ENCODE assay signal across 16 cellular contexts in the genomic region with DNA sequence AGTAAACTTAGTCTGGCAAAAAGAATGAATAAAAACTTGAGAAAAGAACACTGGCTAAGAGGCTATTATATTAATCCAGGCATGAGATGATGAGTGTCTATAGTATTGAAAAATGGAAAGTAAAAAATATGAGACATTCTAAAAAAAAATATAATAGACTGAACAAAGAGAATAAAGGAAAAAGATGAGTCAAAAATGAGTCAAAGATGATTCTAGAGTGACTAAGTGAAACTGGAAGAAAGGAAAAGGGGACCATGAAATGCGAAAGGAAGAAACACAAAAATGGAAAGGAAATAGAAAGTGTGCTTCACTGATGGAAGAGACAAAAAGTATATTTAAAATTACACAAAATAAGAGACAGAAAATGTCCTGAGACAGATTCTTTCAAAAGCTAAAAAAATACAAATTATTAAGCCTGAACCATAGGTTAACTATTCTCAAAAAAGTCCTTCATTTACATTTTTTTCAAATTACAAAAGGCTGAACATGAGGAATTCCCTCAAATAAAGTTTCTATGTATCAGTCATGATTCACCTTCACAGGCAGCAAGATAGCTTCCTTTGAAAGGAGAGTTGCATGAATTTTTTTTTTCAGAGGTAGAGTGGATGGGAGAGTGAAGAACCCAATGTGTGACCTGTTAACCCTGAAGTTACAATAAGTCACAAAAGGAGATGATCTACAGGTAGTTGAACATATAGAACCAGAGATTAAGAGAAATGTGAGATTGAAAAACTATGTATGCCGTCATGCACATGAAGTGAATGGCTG.
DNase-seq lines count a peak whose midpoint lies in the region; ATAC-seq and TF ChIP-seq lines count a peak whose summit lies in the region.
"Had no signal": no experiment of that assay in that cellular context is flagged by ENCODE, and none has a peak within 500 bp of the region (broad histone marks: within the 10 kb centered on the region; RNA-seq: fewer than 3 reads in every experiment).

No MANE protein-coding gene starts in this region.

- no peak overlapping the region for H2AK9ac ChIP-seq in IMR-90 (replicated peaks; ENCODE audit: low read depth, low read length, poor library complexity)

- H3K27ac ChIP-seq in IMR-90 (ENCODE audit: insufficient read depth, low read length), result no peak overlapping the region
- H3K27ac ChIP-seq in thyroid gland, result no peak overlapping the region
- H3K27ac ChIP-seq: BLaER1 treated with 17β-estradiol and CSF1 and Interleukin-3, amounts not matched to agents 10 nM and 100 nM; left ventricle myocardium inferior had no signal

- H4K91ac ChIP-seq in IMR-90 (ENCODE audit: insufficient read depth, low read depth, low read length), result no peak overlapping the region

- H4K8ac ChIP-seq in IMR-90 (ENCODE audit: low read depth in 2 of 2, low read length in 2 of 2), result no peak overlapping the region

- H3K23ac ChIP-seq in IMR-90 (ENCODE audit: low read depth, low read length), result no peak overlapping the region

- TF ChIP-seq POLR2A in IMR-90 (IDR thresholded peaks at IDR 0.05; ENCODE audit: low read depth, low read length) (no peak), thyroid gland (IDR thresholded peaks at IDR 0.05) (no peak)

- no peaks in the 10 kb centered on the region for H4K20me1 ChIP-seq in IMR-90 (ENCODE audit: insufficient read depth, low read length)
- H4K20me1 ChIP-seq: BLaER1 treated with 17β-estradiol and CSF1 and Interleukin-3, amounts not matched to agents 10 nM and 100 nM had no signal

- H3K18ac ChIP-seq in IMR-90 (ENCODE audit: low read depth, low read length), result no peak overlapping the region

- no peaks in the 10 kb centered on the region for H3K4me1 ChIP-seq in IMR-90 (ENCODE audit: control insufficient read depth, insufficient read depth, low read length)
- H3K4me1 ChIP-seq in adipocyte (ENCODE audit: control insufficient read depth, insufficient read depth, low read length), result no peaks in the 10 kb centered on the region
- no peaks in the 10 kb centered on the region for H3K4me1 ChIP-seq in thyroid gland
- H3K4me1 ChIP-seq: BLaER1 treated with 17β-estradiol and CSF1 and Interleukin-3, amounts not matched to agents 10 nM and 100 nM; left ventricle myocardium inferior had no signal

- H3K56ac ChIP-seq in IMR-90 (ENCODE audit: extremely low read depth, insufficient read depth, low read length), result no peak overlapping the region

- no peak for ATAC-seq in IMR-90 (ENCODE audit: low read depth)
- no peak for ATAC-seq in HG02678 (IDR thresholded peaks at IDR 0.05; ENCODE audit: unreplicated experiment)

- POLR2A ChIA-PET in IMR-90 (lab: Charles Lee; ENCODE audit: unreplicated experiment), result no interaction called here

- no peak for TF ChIP-seq RAD21 in IMR-90 (IDR thresholded peaks at IDR 0.05; ENCODE audit: low read length)

- H2BK20ac ChIP-seq in IMR-90 (ENCODE audit: low read depth, low read length), result no peak overlapping the region

- intact Hi-C loops in IMR-90 (cut with micrococcal nuclease) (no loop called here), thyroid gland (cut with DNase I) (no loop called here)

- no peak overlapping the region for H3K4ac ChIP-seq in IMR-90 (ENCODE audit: low read depth, low read length)

- H3K79me1 ChIP-seq in IMR-90 (ENCODE audit: low read depth in 1 of 2, low read length in 2 of 2), result no peaks in the 10 kb centered on the region

- H2AK5ac ChIP-seq in IMR-90 (ENCODE audit: low read depth, low read length), result no peak overlapping the region

- H2AFZ ChIP-seq in IMR-90 (replicated peaks; ENCODE audit: low read length, poor library complexity), result no peak overlapping the region

- CTCF ChIA-PET in IMR-90 (lab: Yijun Ruan, JAX), result interaction anchor here (0.5 kb wide), 1 partner anchor 706 kb away, joined by 3 read pairs; no protein-coding TSS in a partner anchor

- H4K5ac ChIP-seq in IMR-90 (ENCODE audit: low read depth, low read length), result no peak overlapping the region

- no peak overlapping the region for H2BK5ac ChIP-seq in IMR-90 (ENCODE audit: low read depth, low read length, poor library complexity, severe bottlenecking)

- no peaks in the 10 kb centered on the region for H3K27me3 ChIP-seq in IMR-90 (ENCODE audit: control insufficient read depth, insufficient read depth, low read length)
- H3K27me3 ChIP-seq in adipocyte (replicated peaks; ENCODE audit: control insufficient read depth, insufficient read depth, low read length), result no peaks in the 10 kb centered on the region
- no peaks in the 10 kb centered on the region for H3K27me3 ChIP-seq in thyroid gland
- H3K27me3 ChIP-seq in MG63, result no peaks in the 10 kb centered on the region
- H3K27me3 ChIP-seq: BLaER1 treated with 17β-estradiol and CSF1 and Interleukin-3, amounts not matched to agents 10 nM and 100 nM had no signal

- H3K9ac ChIP-seq in IMR-90 (ENCODE audit: low read depth, low read length), result no peak overlapping the region
- H3K9ac ChIP-seq in adipocyte (ENCODE audit: low read length), result no peak overlapping the region
- H3K9ac ChIP-seq: BLaER1 treated with 17β-estradiol and CSF1 and Interleukin-3, amounts not matched to agents 10 nM and 100 nM had no signal

- DNase-seq in GM04503 (ENCODE audit: low read depth), result peak; percentile 1
- peak; percentile 53 for DNase-seq in IMR-90
- peak; percentile 17 for DNase-seq in adipocyte (ENCODE audit: low read depth)
- peak; percentile 60 for DNase-seq in kidney glomerular epithelial cell (lab: John Stamatoyannopoulos, UW)
- no peak for DNase-seq in thyroid gland
- DNase-seq in MG63, result no peak
- DNase-seq in foreskin melanocyte, result no peak
- DNase-seq: DMS153; H9; hippocampal formation; KBM-7; left ventricle myocardium inferior; NCI-H1417 treated with DMSO at 0.1 percent for 48 hours; stimulated activated CD4-positive, alpha-beta T cell treated with anti-CD3 and anti-CD28 coated beads, Interleukin-15, amount 100 ng/mL, for 24 hours had no signal

- no CpG with 5 or more reads among the region's 2 CpGs for WGBS in IMR-90 (ENCODE audit: extremely low coverage in 2 of 2, insufficient read length in 1 of 2), 2 experiments
- WGBS in thyroid gland, 2 donors, result 62 to 91% methylated on average over 2 of the region's 2 CpGs

- H3K14ac ChIP-seq in IMR-90 (replicated peaks; ENCODE audit: low read depth, low read length), result no peak overlapping the region

- no TSS peak for BruUV-seq in IMR-90 (replicated peaks; lab: Mats Ljungman, UMichigan)

- no peak overlapping the region for H2BK15ac ChIP-seq in IMR-90 (ENCODE audit: low read depth, low read length)

- H3K9me3 ChIP-seq in IMR-90 (ENCODE audit: control insufficient read depth, insufficient read depth, low read length) (no peaks in the 10 kb centered on the region), adipocyte (ENCODE audit: control insufficient read depth, low read length) (no peaks in the 10 kb centered on the region), thyroid gland (no peaks in the 10 kb centered on the region), MG63 (no peaks in the 10 kb centered on the region)
- H3K9me3 ChIP-seq: BLaER1 treated with 17β-estradiol and CSF1 and Interleukin-3, amounts not matched to agents 10 nM and 100 nM had no signal

- no peak overlapping the region for H2BK120ac ChIP-seq in IMR-90 (ENCODE audit: low read depth, low read length)

- in situ Hi-C loops in IMR-90 (cut with MboI; ENCODE audit: low sequenced_read_pairs), result no loop called here

- H3K4me2 ChIP-seq in IMR-90 (ENCODE audit: low read depth, low read length), result no peak overlapping the region; the same call in 1 of the 2 replicates
- H3K4me2 ChIP-seq: BLaER1 treated with 17β-estradiol and CSF1 and Interleukin-3, amounts not matched to agents 10 nM and 100 nM had no signal

- TF ChIP-seq CTCF in IMR-90 (conservative IDR thresholded peaks at IDR 0.05; ENCODE audit: low read depth, low read length), result no peak
- no peak for TF ChIP-seq CTCF in thyroid gland (IDR thresholded peaks at IDR 0.05)

- H3K4me3 ChIP-seq in IMR-90 (ENCODE audit: insufficient read depth, low read depth, low read length) (no peak overlapping the region), adipocyte (ENCODE audit: low read length) (peak overlapping the region; percentile 22), thyroid gland (replicated peaks in 1 of 3) (no peak overlapping the region), MG63 (no peak overlapping the region)
- H3K4me3 ChIP-seq: BLaER1 treated with 17β-estradiol and CSF1 and Interleukin-3, amounts not matched to agents 10 nM and 100 nM; left ventricle myocardium inferior had no signal

- no peaks in the 10 kb centered on the region for H3K9me1 ChIP-seq in IMR-90 (ENCODE audit: insufficient read depth, low read length)

- dilution Hi-C loops in IMR-90 (cut with HindIII; ENCODE audit: low sequenced_read_pairs, unreplicated experiment), result no loop called here

- H3K36me3 ChIP-seq in IMR-90 (ENCODE audit: control insufficient read depth, insufficient read depth, low read length) (no peaks in the 10 kb centered on the region), adipocyte (ENCODE audit: control insufficient read depth, insufficient read depth, low read length, severe bottlenecking) (no peaks in the 10 kb centered on the region), thyroid gland (no peaks in the 10 kb centered on the region), MG63 (no peaks in the 10 kb centered on the region)
- H3K36me3 ChIP-seq: BLaER1 treated with 17β-estradiol and CSF1 and Interleukin-3, amounts not matched to agents 10 nM and 100 nM; left ventricle myocardium inferior had no signal

TF ChIP-seq in IMR-90, 13 proteins besides CTCF, POLR2A, EP300 and RAD21:
- no peak for TF ChIP-seq MXI1 (IDR thresholded peaks at IDR 0.05; ENCODE audit: borderline replicate concordance, low read depth, low read length)
- TF ChIP-seq SMC3 (IDR thresholded peaks at IDR 0.05; ENCODE audit: low read depth, low read length), result no peak
- TF ChIP-seq RCOR1 (IDR thresholded peaks at IDR 0.05; ENCODE audit: insufficient replicate concordance, low read length), result no peak
- TF ChIP-seq, protein P1, sequence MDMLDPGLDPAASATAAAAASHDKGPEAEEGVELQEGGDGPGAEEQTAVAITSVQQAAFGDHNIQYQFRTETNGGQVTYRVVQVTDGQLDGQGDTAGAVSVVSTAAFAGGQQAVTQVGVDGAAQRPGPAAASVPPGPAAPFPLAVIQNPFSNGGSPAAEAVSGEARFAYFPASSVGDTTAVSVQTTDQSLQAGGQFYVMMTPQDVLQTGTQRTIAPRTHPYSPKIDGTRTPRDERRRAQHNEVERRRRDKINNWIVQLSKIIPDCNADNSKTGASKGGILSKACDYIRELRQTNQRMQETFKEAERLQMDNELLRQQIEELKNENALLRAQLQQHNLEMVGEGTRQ (IDR thresholded peaks at IDR 0.05; ENCODE audit: low read depth, low read length), result no peak
- TF ChIP-seq CHD1 (IDR thresholded peaks at IDR 0.05; ENCODE audit: low read depth, low read length), result no peak
- TF ChIP-seq MAZ (IDR thresholded peaks at IDR 0.05; ENCODE audit: borderline replicate concordance, low read depth, low read length), result no peak
- no peak for TF ChIP-seq CEBPB (IDR thresholded peaks at IDR 0.05; ENCODE audit: low read depth, low read length)
- TF ChIP-seq NFE2L2 (IDR thresholded peaks at IDR 0.05; ENCODE audit: low read depth, low read length), result no peak

Comparison
In these comparisons a context has a peak if more than half of its experiments do, and no peak if none do; other contexts are left out.
1. DNase-seq: peak in GM04503 (single experiment), IMR-90 (single experiment), adipocyte (single experiment) and kidney glomerular epithelial cell (single experiment); none in thyroid gland (0 of 2), MG63 (single experiment) and foreskin melanocyte (single experiment).